Comparison of ENCODE assay signal across 8 cellular contexts in genomic region chr3:143165612-143166285, GRCh38. TPM values are rescaled to one million over a fixed set of nuclear protein-coding genes. Genes with fewer than 3 reads are reported as not detected.
DNase-seq lines count a peak whose midpoint lies in the region; ATAC-seq and TF ChIP-seq lines count a peak whose summit lies in the region.
"Not testable (repeated sequence)": the region's sequence is repeated elsewhere in the genome, so short reads cannot be mapped to it uniquely, and the experiment has no call there.

No MANE protein-coding gene starts in this region.

- not testable (repeated sequence) for H3K9me3 Mint-ChIP-seq in activated T-cell treated with anti-CD3 and anti-CD28 coated beads, Interleukin-2, amount 50 U/mL, for 24 hours

- intact Hi-C loops in PC-3 (cut with micrococcal nuclease): not testable (repeated sequence)

- H3K27ac Mint-ChIP-seq in activated T-cell treated with anti-CD3 and anti-CD28 coated beads, Interleukin-2, amount 50 U/mL, for 24 hours: peak overlapping the region; percentile 95

- H3K4me1 Mint-ChIP-seq in activated T-cell treated with anti-CD3 and anti-CD28 coated beads, Interleukin-2, amount 50 U/mL, for 24 hours (ENCODE audit: low read depth): peaks cover 79% of the 10 kb centered on the region

- H3F3A ChIP-seq in PC-3 (ENCODE audit: low read length, unreplicated experiment): not testable (repeated sequence)

- DNase-seq in Ammon's horn (ENCODE audit: low spot score): peak; percentile 8
- DNase-seq in H4 (ENCODE audit: low spot score): peak; percentile 51
- DNase-seq in PC-3: peak; percentile 72
- DNase-seq in activated T-cell treated with anti-CD3 and anti-CD28 coated beads, Interleukin-2, amount 50 U/mL, for 24 hours: not testable (repeated sequence)
- peak; percentile 92 for DNase-seq in fibroblast of mammary gland (ENCODE audit: low read depth)
- peak; percentile 19 for DNase-seq in pulmonary artery endothelial cell (ENCODE audit: low read depth, low spot score)

- H3K27me3 ChIP-seq in PC-3 (ENCODE audit: low read length): not testable (repeated sequence)

- TF ChIP-seq CTCF in PC-3 (conservative IDR thresholded peaks at IDR 0.05; ENCODE audit: low read depth, low read length); fibroblast of mammary gland (conservative IDR thresholded peaks at IDR 0.05; ENCODE audit: control insufficient read depth, insufficient read depth, low read depth, low read length): not testable (repeated sequence)

- H3K79me2 ChIP-seq in PC-3 (ENCODE audit: low read length): not testable (repeated sequence)

- CTCF ChIA-PET in PC-3 (lab: Charles Lee): not testable (repeated sequence)

- peak overlapping the region; percentile 3; the same call in 1 of the 2 replicates for H3K9ac ChIP-seq in PC-3 (ENCODE audit: low read length)

- POLR2A ChIA-PET in PC-3 (lab: Charles Lee; ENCODE audit: unreplicated experiment): not testable (repeated sequence)

- H3K36me3 ChIP-seq in PC-3 (ENCODE audit: low read depth, low read length): not testable (repeated sequence)

- H3K4me3 Mint-ChIP-seq in activated T-cell treated with anti-CD3 and anti-CD28 coated beads, Interleukin-2, amount 50 U/mL, for 24 hours: peak overlapping the region; percentile 64

- not testable (repeated sequence) for H3K4me3 ChIP-seq in PC-3 (ENCODE audit: low read length); fibroblast of mammary gland (ENCODE audit: control insufficient read depth, low read depth, low read length)

- not testable (repeated sequence) for H3K9me2 ChIP-seq in PC-3 (replicated peaks; ENCODE audit: low read length)

- not testable (repeated sequence) for H3K9me3 ChIP-seq in PC-3 (ENCODE audit: low read length)

- H3K36me3 Mint-ChIP-seq in activated T-cell treated with anti-CD3 and anti-CD28 coated beads, Interleukin-2, amount 50 U/mL, for 24 hours (ENCODE audit: low read depth): not testable (repeated sequence)

- peaks cover 34% of the 10 kb centered on the region for H3K4me1 ChIP-seq in PC-3 (ENCODE audit: insufficient read depth, low read length)

- H4K20me1 ChIP-seq in PC-3 (ENCODE audit: low read length): not testable (repeated sequence)

- H2AFZ ChIP-seq in PC-3 (ENCODE audit: low read length): not testable (repeated sequence)

- ATAC-seq in GM18868 (IDR thresholded peaks at IDR 0.05; ENCODE audit: unreplicated experiment) (peak; percentile 79), HG03280 (IDR thresholded peaks at IDR 0.05; ENCODE audit: unreplicated experiment) (peak; percentile 63), PC-3 (peak; percentile 81)

- not testable (repeated sequence) for H3K27me3 Mint-ChIP-seq in activated T-cell treated with anti-CD3 and anti-CD28 coated beads, Interleukin-2, amount 50 U/mL, for 24 hours

- BruUV-seq in PC-3 (replicated peaks; lab: Mats Ljungman, UMichigan): not testable (repeated sequence)

- peak overlapping the region; percentile 60 for H3K27ac ChIP-seq in PC-3 (ENCODE audit: low read length)

- peak overlapping the region; percentile 53 for H3K4me2 ChIP-seq in PC-3 (ENCODE audit: low read length)

RNA-seq across cellular contexts. Expression of gene CHST2, which starts 46.2 kb away (rescaled TPM):
- total RNA-seq in H4 (2014; rRNA removed; shearing (Covaris generic)): 0.88 and 0.89 TPM in 2 replicates
- total RNA-seq in PC-3 (2014; rRNA removed) (6.7 and 7.3 TPM in 2 replicates), pulmonary artery endothelial cell (5.9 and 9.2 TPM in 2 replicates)
